ENCODE assay signal across 21 cellular contexts in the genomic region with DNA sequence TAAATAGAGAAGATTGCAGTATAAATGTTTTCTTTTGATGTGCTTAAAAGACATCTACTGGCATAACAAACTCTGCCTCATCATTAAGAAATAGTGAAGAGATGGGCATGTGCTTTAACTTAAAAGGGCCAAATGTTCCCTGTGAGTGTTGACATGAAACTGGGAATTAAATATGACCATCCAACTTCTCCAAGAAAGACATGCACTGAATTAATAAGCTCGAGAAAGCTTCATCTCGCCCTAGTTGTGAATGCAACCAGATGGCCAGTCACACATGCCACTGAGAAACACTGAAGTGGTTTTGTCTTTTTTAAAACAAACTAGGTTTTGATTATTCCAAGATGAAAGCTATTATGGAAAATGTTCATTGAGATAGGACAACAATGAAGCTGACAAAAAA.
DNase-seq lines count a peak whose midpoint lies in the region; ATAC-seq, FAIRE-seq and TF ChIP-seq lines count a peak whose summit lies in the region.
"Had no signal": no experiment of that assay in that cellular context is flagged by ENCODE, and none has a peak within 500 bp of the region (broad histone marks: within the 10 kb centered on the region; RNA-seq: fewer than 3 reads in every experiment).

No MANE protein-coding gene starts in this region.

- no peak for TF ChIP-seq POLR2A in suprapubic skin (IDR thresholded peaks at IDR 0.05)

- no peaks in the 10 kb centered on the region for H3K9me3 Mint-ChIP-seq in osteocyte (ENCODE audit: unreplicated experiment)

- no peak for ATAC-seq in GM19324 (IDR thresholded peaks at IDR 0.05; ENCODE audit: low FRiP score, unreplicated experiment)
- ATAC-seq: GM12878, PC-3, SK-N-SH treated with all-trans-retinoic acid at 6 μM for 48 hours had no signal

- no peaks in the 10 kb centered on the region for H3K27me3 Mint-ChIP-seq in osteocyte (ENCODE audit: unreplicated experiment)
- H3K27me3 Mint-ChIP-seq: IgD-negative memory B cell had no signal

- TF ChIP-seq EP300 in suprapubic skin (IDR thresholded peaks at IDR 0.05): no peak

- no peaks in the 10 kb centered on the region for H3K4me1 Mint-ChIP-seq in osteocyte (ENCODE audit: unreplicated experiment)
- H3K4me1 Mint-ChIP-seq: IgD-negative memory B cell had no signal

- H3K27me3 ChIP-seq in suprapubic skin: no peaks in the 10 kb centered on the region
- H3K27me3 ChIP-seq: SJCRH30 had no signal

- H3K4me3 ChIP-seq in suprapubic skin: no peak overlapping the region
- H3K4me3 ChIP-seq: GM12878, SJCRH30 had no signal

- H3K36me3 Mint-ChIP-seq in osteocyte (ENCODE audit: unreplicated experiment): no peaks in the 10 kb centered on the region
- H3K36me3 Mint-ChIP-seq: IgD-negative memory B cell had no signal

- H3K4me1 ChIP-seq in suprapubic skin: no peaks in the 10 kb centered on the region
- H3K4me1 ChIP-seq: SJCRH30 had no signal

- no peaks in the 10 kb centered on the region for H3K9me3 ChIP-seq in suprapubic skin
- H3K9me3 ChIP-seq: SJCRH30 had no signal

- H3K4me3 Mint-ChIP-seq in osteocyte (ENCODE audit: unreplicated experiment): no peak overlapping the region
- H3K4me3 Mint-ChIP-seq: IgD-negative memory B cell had no signal

- H3K27ac ChIP-seq in VCaP (peak overlapping the region; percentile 19; the same call in 1 of the 2 replicates), suprapubic skin (peak overlapping the region; percentile 74)
- H3K27ac ChIP-seq: SJCRH30 had no signal

- 61% methylated on average over 2 of the region's 2 CpGs for WGBS in suprapubic skin

- H3K27ac Mint-ChIP-seq in osteocyte (ENCODE audit: unreplicated experiment): no peak overlapping the region
- H3K27ac Mint-ChIP-seq: IgD-negative memory B cell had no signal

- peak; percentile 97 for FAIRE-seq in islet of Langerhans (lab: Jason Lieb, UNC)
- FAIRE-seq: GM12878, H1 had no signal

- DNase-seq in NCI-H2171 treated with DMSO at 0.1 percent for 48 hours (lab: John Stamatoyannopoulos, UW) (peak; percentile 10), NCI-H2171 (lab: John Stamatoyannopoulos, UW) (no peak), suprapubic skin (ENCODE audit: low spot score in 2 of 2) (no peak), pons (ENCODE audit: low spot score) (no peak), osteocyte (ENCODE audit: extremely low spot score, unreplicated experiment) (no peak)
- DNase-seq: GDM1, HCEC 1CT, NCI-H1092 treated with DMSO at 0.1 percent for 48 hours, NCI-H1436, NCI-H187, NCI-H2081 treated with DMSO at 0.1 percent for 48 hours, NCI-H774, PC-3, SJCRH30 had no signal

- no peak for TF ChIP-seq CTCF in VCaP (conservative IDR thresholded peaks at IDR 0.05)
- TF ChIP-seq CTCF in suprapubic skin (IDR thresholded peaks at IDR 0.05): no peak
- TF ChIP-seq CTCF in osteocyte (IDR thresholded peaks at IDR 0.05): no peak

- no peaks in the 10 kb centered on the region for H3K36me3 ChIP-seq in suprapubic skin
- H3K36me3 ChIP-seq: SJCRH30 had no signal
